16 cellular contexts compared by ENCODE assay signal in the genomic region with DNA sequence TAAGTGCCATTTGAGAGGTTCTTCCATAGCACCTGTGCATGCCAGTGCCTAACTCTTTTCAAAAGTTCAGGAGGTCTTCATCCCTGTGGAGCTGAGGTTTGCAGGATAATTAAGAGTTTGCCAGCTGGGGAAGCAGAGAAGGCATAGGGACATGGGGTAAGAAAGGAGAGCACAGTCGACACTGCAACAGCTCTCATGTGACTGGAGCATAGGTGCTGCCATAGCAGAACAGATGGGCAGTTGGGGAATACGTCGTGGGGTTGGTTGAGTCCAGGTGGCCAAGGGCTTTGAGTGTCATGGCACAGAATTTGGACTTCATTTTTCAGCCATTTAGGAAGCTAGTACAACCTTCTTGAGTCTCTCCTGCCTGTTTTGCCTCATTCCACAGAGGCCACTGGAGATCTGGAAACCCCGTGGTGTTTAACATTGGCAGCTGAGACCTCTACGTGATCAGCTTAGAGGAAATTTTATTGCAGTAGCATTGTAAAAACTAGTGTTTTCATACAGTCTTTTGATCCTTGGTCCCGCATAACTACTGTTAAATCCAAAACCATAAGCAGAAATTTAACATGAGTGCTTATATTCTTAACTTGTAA.
"Had no signal": no experiment of that assay in that cellular context is flagged by ENCODE, and none has a peak within 500 bp of the region (broad histone marks: within the 10 kb centered on the region; RNA-seq: fewer than 3 reads in every experiment).

No MANE protein-coding gene starts in this region.

- H3K27me3 Mint-ChIP-seq: activated CD8-positive, alpha-beta memory T cell treated with anti-CD3 and anti-CD28 coated beads, Interleukin-2, amount 10 ng/mL, durations not matched to agents 7 days and 5 days; activated naive CD8-positive, alpha-beta T cell had no signal

- H3K27ac Mint-ChIP-seq: activated CD8-positive, alpha-beta memory T cell treated with anti-CD3 and anti-CD28 coated beads, Interleukin-2, amount 10 ng/mL, durations not matched to agents 7 days and 5 days; activated naive CD8-positive, alpha-beta T cell; nephron; T-helper 2 cell treated with Interferon-gamma antibody and Interleukin-4, amounts not matched to agents 5 μg/mL and 100 μg/mL, for 36 hours had no signal

- H3K36me3 Mint-ChIP-seq: activated CD8-positive, alpha-beta memory T cell treated with anti-CD3 and anti-CD28 coated beads, Interleukin-2, amount 10 ng/mL, durations not matched to agents 7 days and 5 days had no signal

- H3K9me3 Mint-ChIP-seq: activated T-cell treated with anti-CD3 and anti-CD28 coated beads, Interleukin-2, amount 50 U/mL, for 4 hours; nephron; T-helper 2 cell treated with Interferon-gamma antibody and Interleukin-4, amounts not matched to agents 5 μg/mL and 100 μg/mL, for 36 hours had no signal

- H3K4me1 Mint-ChIP-seq: activated CD8-positive, alpha-beta memory T cell treated with anti-CD3 and anti-CD28 coated beads, Interleukin-2, amount 10 ng/mL, durations not matched to agents 7 days and 5 days had no signal

- H3K36me3 ChIP-seq: breast epithelium, heart left ventricle, ovary, thyroid gland, vagina had no signal

- H3K4me3 ChIP-seq: breast epithelium, heart left ventricle, ovary, thyroid gland, vagina had no signal

- H3K9me3 ChIP-seq: breast epithelium, heart left ventricle, ovary, thyroid gland, vagina had no signal

- DNase-seq: activated CD4-positive, alpha-beta T cell treated with anti-CD3 and anti-CD28 coated beads, Interleukin-2, amount 50 U/mL, for 48 hours; activated CD8-positive, alpha-beta memory T cell treated with anti-CD3 and anti-CD28 coated beads, Interleukin-2, amount 10 ng/mL, durations not matched to agents 7 days and 5 days; activated effector memory CD4-positive, alpha-beta T cell treated with anti-CD3 and anti-CD28 coated beads, Interleukin-2, amount 50 U/mL, for 16 hours; activated T-cell treated with anti-CD3 and anti-CD28 coated beads, Interleukin-2, amount 50 U/mL, for 4 hours; foreskin melanocyte; heart left ventricle; ovary; small intestine; thyroid gland had no signal

- H3K4me3 Mint-ChIP-seq: activated CD8-positive, alpha-beta memory T cell treated with anti-CD3 and anti-CD28 coated beads, Interleukin-2, amount 10 ng/mL, durations not matched to agents 7 days and 5 days; activated naive CD8-positive, alpha-beta T cell; activated T-cell treated with anti-CD3 and anti-CD28 coated beads, Interleukin-2, amount 50 U/mL, for 4 hours; nephron; T-helper 2 cell treated with Interferon-gamma antibody and Interleukin-4, amounts not matched to agents 5 μg/mL and 100 μg/mL, for 36 hours had no signal

- FAIRE-seq: islet of Langerhans, small intestine had no signal

- ATAC-seq: activated CD4-positive, CD25-positive, alpha-beta regulatory T cell treated with anti-CD3 and anti-CD28 coated beads, Interleukin-2, amount 50 U/mL, for 24 hours; activated CD8-positive, alpha-beta memory T cell treated with anti-CD3 and anti-CD28 coated beads, Interleukin-2, amount 10 ng/mL, durations not matched to agents 7 days and 5 days; activated T-cell treated with anti-CD3 and anti-CD28 coated beads, Interleukin-2, amount 50 U/mL, for 4 hours; heart left ventricle had no signal

- H3K27ac ChIP-seq: heart left ventricle, ovary, vagina had no signal

- H3K27me3 ChIP-seq: breast epithelium, heart left ventricle, ovary, thyroid gland, vagina had no signal
